ENCODE assay signal across 26 cellular contexts in genomic region chr14:25011095-25011494, GRCh38. TPM values are rescaled to one million over a fixed set of nuclear protein-coding genes. Genes with fewer than 3 reads are reported as not detected.
DNase-seq lines count a peak whose midpoint lies in the region; ATAC-seq, FAIRE-seq and TF ChIP-seq lines count a peak whose summit lies in the region.
"Had no signal": no experiment of that assay in that cellular context is flagged by ENCODE, and none has a peak within 500 bp of the region (broad histone marks: within the 10 kb centered on the region; RNA-seq: fewer than 3 reads in every experiment).

No MANE protein-coding gene starts in this region.

- H3K27ac ChIP-seq in HepG2 (ENCODE audit: extremely low read length, insufficient read depth, low read length) (no peak overlapping the region), right lobe of liver (no peak overlapping the region)
- H3K27ac ChIP-seq: KMS-11, RWPE1 had no signal

- POLR2A ChIA-PET in HepG2 (lab: Yijun Ruan, JAX) = no interaction called here

- WGBS in HepG2 (ENCODE audit: low lambda C conversion rate) = 83% methylated on average over 1 of the region's 1 CpG
- 60% methylated on average over 1 of the region's 1 CpG for WGBS in right lobe of liver (ENCODE audit: insufficient coverage, low coverage, low lambda C conversion rate, missing lambda C conversion rate)

- TF ChIP-seq POLR2A in HepG2 (IDR thresholded peaks at IDR 0.05; ENCODE audit: insufficient read depth in 1 of 2, low read depth in 2 of 2, low read length in 2 of 2) (no peak), right lobe of liver (IDR thresholded peaks at IDR 0.05) (no peak)

- no TSS peak for BruUV-seq in HepG2 (replicated peaks; lab: Mats Ljungman, UMichigan)

- H3K9ac ChIP-seq in HepG2 (ENCODE audit: insufficient read depth, low read depth, low read length) = no peak overlapping the region
- H3K9ac ChIP-seq: KMS-11 had no signal

- TF ChIP-seq CTCF in HepG2 (CRISPR knock-in tag; IDR thresholded peaks at IDR 0.05) (no peak), right lobe of liver (IDR thresholded peaks at IDR 0.05) (no peak), epithelial cell of esophagus (IDR thresholded peaks at IDR 0.05; ENCODE audit: insufficient read depth, low read depth, low read length, missing control alignments) (no peak), BE2C (IDR thresholded peaks at IDR 0.05; ENCODE audit: low read depth, low read length) (no peak), omental fat pad (IDR thresholded peaks at IDR 0.05) (no peak)

- TF ChIP-seq EP300 in HepG2 (IDR thresholded peaks at IDR 0.05; ENCODE audit: low read depth in 2 of 2, low read length in 2 of 2) = no peak
- no peak for TF ChIP-seq EP300 in HepG2 (CRISPR knock-in tag; IDR thresholded peaks at IDR 0.05; ENCODE audit: borderline replicate concordance)

- H3K4me2 ChIP-seq in HepG2 (ENCODE audit: low read depth, low read length) = no peak overlapping the region
- H3K4me2 ChIP-seq: KMS-11 had no signal

- no peak overlapping the region for H2AFZ ChIP-seq in HepG2 (ENCODE audit: low read length)

- H3K79me2 ChIP-seq in HepG2 (ENCODE audit: insufficient read depth, low read length) = peaks cover 7% of the 10 kb centered on the region

- no peaks in the 10 kb centered on the region for H4K20me1 ChIP-seq in HepG2 (ENCODE audit: insufficient read depth, low read length)

- FAIRE-seq in HepG2 (lab: Jason Lieb, UNC) = no peak
- FAIRE-seq: A204.1, G401.6 had no signal

- TF ChIP-seq RAD21 in HepG2 (CRISPR knock-in tag; IDR thresholded peaks at IDR 0.05) = no peak

- DNase-seq in HepG2 (ENCODE audit: low spot score) (no peak), right lobe of liver (no peak), epithelial cell of esophagus (ENCODE audit: low read depth) (peak; percentile 16), left lobe of liver (ENCODE audit: low spot score) (no peak), NCI-H1436 treated with DMSO at 0.1 percent for 48 hours (lab: John Stamatoyannopoulos, UW) (no peak), BE2C (no peak), NCI-H1417 (lab: John Stamatoyannopoulos, UW) (no peak), omental fat pad (ENCODE audit: low spot score) (no peak)
- DNase-seq: C1 segment of cervical spinal cord; CD4-positive, alpha-beta memory T cell; COR-L47; GOT3; NCI-H1048; NCI-H1417 treated with DMSO at 0.1 percent for 48 hours; NCI-H187; NCI-H2107; NCI-H446 treated with DMSO at 0.1 percent for 48 hours; NCI-H526; NCI-H82; SHP77 had no signal

- ATAC-seq in HepG2 = no peak
- no peak for ATAC-seq in right lobe of liver
- ATAC-seq in left lobe of liver = peak; percentile 23
- ATAC-seq in omental fat pad (ENCODE audit: low FRiP score) = no peak
- ATAC-seq: Panc1 had no signal

- H3K4me1 ChIP-seq in HepG2 (ENCODE audit: insufficient read depth, low read length) (peaks cover 50% of the 10 kb centered on the region), right lobe of liver (no peaks in the 10 kb centered on the region), BE2C (no peaks in the 10 kb centered on the region)

- H3K9me3 ChIP-seq in HepG2 (ENCODE audit: low read length) = no peaks in the 10 kb centered on the region
- H3K9me3 ChIP-seq in right lobe of liver = no peaks in the 10 kb centered on the region
- no peaks in the 10 kb centered on the region for H3K9me3 ChIP-seq in BE2C

- in situ Hi-C loops in HepG2 (cut with HindIII; ENCODE audit: extremely low pct_ligation_motif_present, low pct_unique_long_range_greater_than_20kb) = no loop called here

- CTCF ChIA-PET in HepG2 (lab: Yijun Ruan, JAX; ENCODE audit: low intra/inter-chr PET ratio, low total read pairs) = no interaction called here

- H3K27me3 ChIP-seq in HepG2 (ENCODE audit: control insufficient read depth in 1 of 2, insufficient read depth in 2 of 2, low read length in 2 of 2) (no peaks in the 10 kb centered on the region), right lobe of liver (no peaks in the 10 kb centered on the region), BE2C (no peaks in the 10 kb centered on the region)

- intact Hi-C loops in HepG2 (cut with micrococcal nuclease; ENCODE audit: unreplicated experiment) (no loop called here), right lobe of liver (cut with DNase I) (no loop called here)

- H3K4me3 ChIP-seq in HepG2 (replicated peaks in 1 of 3; ENCODE audit: insufficient read depth in 1 of 3, low read depth in 2 of 3, low read length in 3 of 3) = no peak overlapping the region
- no peak overlapping the region for H3K4me3 ChIP-seq in right lobe of liver
- no peak overlapping the region for H3K4me3 ChIP-seq in epithelial cell of esophagus (ENCODE audit: low read length)
- H3K4me3 ChIP-seq in BE2C (ENCODE audit: low read depth, low read length) = no peak overlapping the region

- H3K36me3 ChIP-seq in HepG2 (replicated peaks in 1 of 2; ENCODE audit: control insufficient read depth in 1 of 2, insufficient read depth in 2 of 2, low read length in 2 of 2) = no peaks in the 10 kb centered on the region
- H3K36me3 ChIP-seq in right lobe of liver = no peaks in the 10 kb centered on the region
- no peaks in the 10 kb centered on the region for H3K36me3 ChIP-seq in BE2C

TF ChIP-seq in HepG2, 621 proteins besides CTCF, POLR2A, EP300 and RAD21:
- peak; percentile 5; the same call in 1 of the 2 replicates for TF ChIP-seq CREM (IDR thresholded peaks at IDR 0.05)
- TF ChIP-seq CREM (CRISPR knock-in tag; IDR thresholded peaks at IDR 0.05) = no peak
- no peak for TF ChIP-seq RNF2 (conservative IDR thresholded peaks at IDR 0.05; ENCODE audit: low read depth)

RNA-seq across cellular contexts. Expression of gene STXBP6, which starts 38.9 kb away (rescaled TPM):
- total RNA-seq in HepG2 (2016; rRNA removed; fragmentation: Illumina TruSeq; extraction: Trizol) = 35.3 and 43.2 TPM in 2 replicates
- total RNA-seq in HepG2 (2016; cell fraction: cytosol; rRNA removed; fragmentation: Illumina TruSeq; extraction: Trizol; ENCODE audit: low read depth) = 21.2 TPM in 2 replicates
- total RNA-seq in HepG2 (2016; cell fraction: insoluble cytoplasmic fraction; rRNA removed; fragmentation: Illumina TruSeq; extraction: Trizol) = 31.7 and 46.6 TPM in 2 replicates
- 28.9 and 30.6 TPM in 2 replicates for total RNA-seq in HepG2 (2016; cell fraction: membrane; rRNA removed; fragmentation: Illumina TruSeq; extraction: Trizol)
- 26.2 and 27.2 TPM in 2 replicates for total RNA-seq in HepG2 (2016; cell fraction: nucleus; rRNA removed; fragmentation: Illumina TruSeq; extraction: Trizol)
- polyA plus RNA-seq in HepG2 (2011; rRNA removed) = 32.3 and 42.8 TPM in 2 replicates
- 26.8 and 33.4 TPM in 2 replicates for polyA plus RNA-seq in HepG2 (2011; cell fraction: cytosol; rRNA removed)
- 10.0 and 11.5 TPM in 2 replicates for polyA plus RNA-seq in HepG2 (2011; cell fraction: nucleus; rRNA removed)
- 25.5 and 27.7 TPM in 2 replicates for polyA plus RNA-seq in HepG2 (2012)
- 19.0 and 23.1 TPM in 2 replicates for polyA plus RNA-seq in HepG2 (2016; cell fraction: cytosol; fragmentation: Illumina TruSeq; extraction: Trizol; ENCODE audit: low read depth)
- polyA plus RNA-seq in HepG2 (2016; cell fraction: insoluble cytoplasmic fraction; fragmentation: Illumina TruSeq; extraction: Trizol; ENCODE audit: low read depth) = 51.3 and 53.4 TPM in 2 replicates
- 25.8 and 28.4 TPM in 2 replicates for polyA plus RNA-seq in HepG2 (2016; cell fraction: membrane; fragmentation: Illumina TruSeq; extraction: Trizol; ENCODE audit: low read depth)
- 24.0 and 27.2 TPM in 2 replicates for polyA plus RNA-seq in HepG2 (2016; cell fraction: nucleus; fragmentation: Illumina TruSeq; extraction: Trizol; ENCODE audit: insufficient read depth, low read depth)
- 3.0 and 26.4 TPM in 2 replicates for polyA minus RNA-seq in HepG2 (2011; rRNA and poly(A)+ RNA removed; ENCODE audit: low replicate concordance)
- polyA minus RNA-seq in HepG2 (2011; cell fraction: cytosol; rRNA and poly(A)+ RNA removed) = 19.6 and 20.8 TPM in 2 replicates
- polyA minus RNA-seq in HepG2 (2011; cell fraction: nucleus; rRNA and poly(A)+ RNA removed) = 53.4 and 53.6 TPM in 2 replicates
- total RNA-seq in right lobe of liver = 1 to 10 TPM in 4 of 6 experiments, under 1 TPM in 2; 0.55 to 1.7 (median 1.1) TPM
- total RNA-seq in left lobe of liver = 0.98 TPM
- polyA plus RNA-seq in BE2C (2012; ENCODE audit: insufficient read depth, insufficient read length, low read depth) = 2.0 TPM
- total RNA-seq in omental fat pad = 10 to 100 TPM in 2 of 4 donors, 1 to 10 TPM in 2; 4.4 to 19.9 (median 8.2) TPM
- total RNA-seq: CD4-positive, alpha-beta memory T cell had no signal
- polyA plus RNA-seq: CD4-positive, alpha-beta memory T cell; IgD-negative memory B cell had no signal
